ENCODE assay signal across 20 cellular contexts in genomic region chr3:95437409-95437808, GRCh38.
DNase-seq lines count a peak whose midpoint lies in the region; ATAC-seq, FAIRE-seq and TF ChIP-seq lines count a peak whose summit lies in the region.
"Had no signal": no experiment of that assay in that cellular context is flagged by ENCODE, and none has a peak within 500 bp of the region (broad histone marks: within the 10 kb centered on the region; RNA-seq: fewer than 3 reads in every experiment).

No MANE protein-coding gene starts in this region.

- H4K8ac ChIP-seq in IMR-90 (ENCODE audit: low read depth in 2 of 2, low read length in 2 of 2) = no peak overlapping the region

- H3K79me2 ChIP-seq in HepG2 (ENCODE audit: insufficient read depth, low read length) (no peaks in the 10 kb centered on the region), K562 (ENCODE audit: control insufficient read depth, insufficient read depth, low read length) (no peaks in the 10 kb centered on the region)

- CTCF ChIA-PET in HepG2 (lab: Yijun Ruan, JAX; ENCODE audit: low intra/inter-chr PET ratio, low total read pairs) (no interaction called here), IMR-90 (lab: Yijun Ruan, JAX) (interaction anchor here (0.6 kb wide), 2 partner anchors 15 to 76 kb away, joined by 3 read pairs; no protein-coding TSS in a partner anchor), K562 (lab: Yijun Ruan, JAX; ENCODE audit: low intra/inter-chr PET ratio) (no interaction called here)

- H2BK5ac ChIP-seq in IMR-90 (ENCODE audit: low read depth, low read length, poor library complexity, severe bottlenecking) = no peak overlapping the region

- H2BK20ac ChIP-seq in IMR-90 (ENCODE audit: low read depth, low read length) = no peak overlapping the region

- H3K18ac ChIP-seq in IMR-90 (ENCODE audit: low read depth, low read length) = no peak overlapping the region

- H3K9me1 ChIP-seq in IMR-90 (ENCODE audit: insufficient read depth, low read length) (no peaks in the 10 kb centered on the region), K562 (ENCODE audit: control insufficient read depth, insufficient read depth, low read length) (no peaks in the 10 kb centered on the region)

- intact Hi-C loops in HepG2 (cut with micrococcal nuclease; ENCODE audit: unreplicated experiment) = no loop called here
- intact Hi-C loops in right lobe of liver (cut with DNase I) = no loop called here
- intact Hi-C loops in IMR-90 (cut with micrococcal nuclease) = no loop called here
- intact Hi-C loops in K562 (cut with micrococcal nuclease) = no loop called here
- intact Hi-C loops in pancreas (cut with DNase I) = no loop called here

- TF ChIP-seq RAD21 in HepG2 (CRISPR knock-in tag; IDR thresholded peaks at IDR 0.05) (no peak), IMR-90 (IDR thresholded peaks at IDR 0.05; ENCODE audit: low read length) (no peak), K562 (CRISPR knock-in tag; conservative IDR thresholded peaks at IDR 0.05 in 1 of 2, IDR thresholded peaks at IDR 0.05 in 1 of 2) (no peak)

- H3K4me3 ChIP-seq in HepG2 (replicated peaks in 1 of 3; ENCODE audit: insufficient read depth in 1 of 3, low read depth in 2 of 3, low read length in 3 of 3) (no peak overlapping the region), right lobe of liver (no peak overlapping the region), IMR-90 (ENCODE audit: insufficient read depth, low read depth, low read length) (no peak overlapping the region), K562 (no peak overlapping the region), pancreas (no peak overlapping the region)
- H3K4me3 ChIP-seq: BLaER1 treated with 17β-estradiol and CSF1 and Interleukin-3, amounts not matched to agents 10 nM and 100 nM had no signal

- H3K4ac ChIP-seq in IMR-90 (ENCODE audit: low read depth, low read length) = no peak overlapping the region

- H3K79me1 ChIP-seq in IMR-90 (ENCODE audit: low read depth in 1 of 2, low read length in 2 of 2) = no peaks in the 10 kb centered on the region

- H2AFZ ChIP-seq in HepG2 (ENCODE audit: low read length) (no peak overlapping the region), IMR-90 (replicated peaks; ENCODE audit: low read length, poor library complexity) (no peak overlapping the region), K562 (ENCODE audit: low read depth, low read length) (no peak overlapping the region)

- POLR2A ChIA-PET in HepG2 (lab: Yijun Ruan, JAX) = no interaction called here
- POLR2A ChIA-PET in IMR-90 (lab: Charles Lee; ENCODE audit: unreplicated experiment) = no interaction called here
- POLR2A ChIA-PET in K562 (lab: Yijun Ruan, JAX) = no interaction called here

- H3K4me1 ChIP-seq in HepG2 (ENCODE audit: insufficient read depth, low read length) = no peaks in the 10 kb centered on the region
- H3K4me1 ChIP-seq in right lobe of liver = no peaks in the 10 kb centered on the region
- H3K4me1 ChIP-seq in IMR-90 (ENCODE audit: control insufficient read depth, insufficient read depth, low read length) = no peaks in the 10 kb centered on the region
- H3K4me1 ChIP-seq in K562 (replicated peaks in 1 of 2; ENCODE audit: control insufficient read depth in 2 of 2, insufficient read depth in 2 of 2, low read length in 2 of 2) = no peaks in the 10 kb centered on the region
- no peaks in the 10 kb centered on the region for H3K4me1 ChIP-seq in pancreas
- H3K4me1 ChIP-seq: BLaER1 treated with 17β-estradiol and CSF1 and Interleukin-3, amounts not matched to agents 10 nM and 100 nM; Caco-2 had no signal

- H3K4me2 ChIP-seq in HepG2 (ENCODE audit: low read depth, low read length) = no peak overlapping the region
- no peak overlapping the region for H3K4me2 ChIP-seq in IMR-90 (ENCODE audit: low read depth, low read length)
- H3K4me2 ChIP-seq in K562 (ENCODE audit: insufficient read depth, low read length) = no peak overlapping the region
- H3K4me2 ChIP-seq: BLaER1 treated with 17β-estradiol and CSF1 and Interleukin-3, amounts not matched to agents 10 nM and 100 nM had no signal

- no peak overlapping the region for H2BK120ac ChIP-seq in IMR-90 (ENCODE audit: low read depth, low read length)

- H3K9ac ChIP-seq in HepG2 (ENCODE audit: insufficient read depth, low read depth, low read length) (no peak overlapping the region), IMR-90 (ENCODE audit: low read depth, low read length) (no peak overlapping the region), K562 (ENCODE audit: insufficient read depth in 1 of 2, low read depth in 2 of 2, low read length in 2 of 2) (no peak overlapping the region)
- H3K9ac ChIP-seq: BLaER1 treated with 17β-estradiol and CSF1 and Interleukin-3, amounts not matched to agents 10 nM and 100 nM had no signal

- no peak for TF ChIP-seq EP300 in HepG2 (IDR thresholded peaks at IDR 0.05; ENCODE audit: low read depth in 2 of 2, low read length in 2 of 2)
- TF ChIP-seq EP300 in HepG2 (CRISPR knock-in tag; IDR thresholded peaks at IDR 0.05; ENCODE audit: borderline replicate concordance) = no peak
- no peak for TF ChIP-seq EP300 in K562 (IDR thresholded peaks at IDR 0.05; ENCODE audit: low read length)

- ATAC-seq in HepG2 (no peak), right lobe of liver (no peak), IMR-90 (ENCODE audit: low read depth) (no peak), K562 (no peak), pancreas (no peak), HG03439 (IDR thresholded peaks at IDR 0.05; ENCODE audit: unreplicated experiment) (no peak)
- ATAC-seq: CD8-positive, alpha-beta T cell had no signal

- no peaks in the 10 kb centered on the region for H3K27me3 ChIP-seq in HepG2 (ENCODE audit: control insufficient read depth in 1 of 2, insufficient read depth in 2 of 2, low read length in 2 of 2)
- H3K27me3 ChIP-seq in right lobe of liver = no peaks in the 10 kb centered on the region
- no peaks in the 10 kb centered on the region for H3K27me3 ChIP-seq in IMR-90 (ENCODE audit: control insufficient read depth, insufficient read depth, low read length)
- H3K27me3 ChIP-seq in K562 (ENCODE audit: control insufficient read depth in 2 of 2, insufficient read depth in 2 of 2, low read length in 2 of 2) = no peaks in the 10 kb centered on the region
- no peaks in the 10 kb centered on the region for H3K27me3 ChIP-seq in pancreas
- H3K27me3 ChIP-seq: BLaER1 treated with 17β-estradiol and CSF1 and Interleukin-3, amounts not matched to agents 10 nM and 100 nM had no signal

- H4K20me1 ChIP-seq in HepG2 (ENCODE audit: insufficient read depth, low read length) (no peaks in the 10 kb centered on the region), IMR-90 (ENCODE audit: insufficient read depth, low read length) (no peaks in the 10 kb centered on the region), K562 (replicated peaks; ENCODE audit: control insufficient read depth, insufficient read depth, low read length) (no peaks in the 10 kb centered on the region)
- H4K20me1 ChIP-seq: BLaER1 treated with 17β-estradiol and CSF1 and Interleukin-3, amounts not matched to agents 10 nM and 100 nM had no signal

- no peak overlapping the region for H4K5ac ChIP-seq in IMR-90 (ENCODE audit: low read depth, low read length)

- no peaks in the 10 kb centered on the region for H3K36me3 ChIP-seq in HepG2 (replicated peaks in 1 of 2; ENCODE audit: control insufficient read depth in 1 of 2, insufficient read depth in 2 of 2, low read length in 2 of 2)
- H3K36me3 ChIP-seq in right lobe of liver = no peaks in the 10 kb centered on the region
- no peaks in the 10 kb centered on the region for H3K36me3 ChIP-seq in IMR-90 (ENCODE audit: control insufficient read depth, insufficient read depth, low read length)
- H3K36me3 ChIP-seq in K562 (ENCODE audit: control insufficient read depth, insufficient read depth, low read length) = no peaks in the 10 kb centered on the region
- no peaks in the 10 kb centered on the region for H3K36me3 ChIP-seq in pancreas
- H3K36me3 ChIP-seq: BLaER1 treated with 17β-estradiol and CSF1 and Interleukin-3, amounts not matched to agents 10 nM and 100 nM had no signal

- BruUV-seq in HepG2 (replicated peaks; lab: Mats Ljungman, UMichigan) = no TSS peak
- no TSS peak for BruUV-seq in IMR-90 (replicated peaks; lab: Mats Ljungman, UMichigan)
- no TSS peak for BruUV-seq in K562 (replicated peaks; lab: Mats Ljungman, UMichigan)

- DNase-seq in HepG2 (ENCODE audit: low spot score) (no peak), right lobe of liver (no peak), IMR-90 (no peak), K562 (ENCODE audit: extremely low read depth in 1 of 4, low spot score in 3 of 4) (no peak), pancreas (no peak), NCI-H187 (lab: John Stamatoyannopoulos, UW) (no peak), GM19239 (ENCODE audit: insufficient read length, low spot score) (no peak)
- DNase-seq: AML-193; Caco-2; Calu3; CD4-positive, alpha-beta T cell; CD8-positive, alpha-beta T cell; DMS79 treated with DMSO at 0.1 percent for 48 hours; GF-D8 had no signal

- H2BK15ac ChIP-seq in IMR-90 (ENCODE audit: low read depth, low read length) = no peak overlapping the region

- H2AK5ac ChIP-seq in IMR-90 (ENCODE audit: low read depth, low read length) = no peak overlapping the region

- no peak overlapping the region for H4K91ac ChIP-seq in IMR-90 (ENCODE audit: insufficient read depth, low read depth, low read length)

- dilution Hi-C loops in IMR-90 (cut with HindIII; ENCODE audit: low sequenced_read_pairs, unreplicated experiment) = no loop called here

- no peak overlapping the region for H3K56ac ChIP-seq in IMR-90 (ENCODE audit: extremely low read depth, insufficient read depth, low read length)

- no peak for FAIRE-seq in HepG2 (lab: Jason Lieb, UNC)
- no peak for FAIRE-seq in K562 (lab: Jason Lieb, UNC)
- peak; percentile 47 for FAIRE-seq in pancreas (lab: Jason Lieb, UNC)
- no peak for FAIRE-seq in GM19239 (lab: Jason Lieb, UNC)
- FAIRE-seq: D721Med, GM12891 had no signal

- no peak overlapping the region for H2AK9ac ChIP-seq in IMR-90 (replicated peaks; ENCODE audit: low read depth, low read length, poor library complexity)

- no peak overlapping the region for H3K14ac ChIP-seq in IMR-90 (replicated peaks; ENCODE audit: low read depth, low read length)

- no peak for TF ChIP-seq CTCF in HepG2 (CRISPR knock-in tag; IDR thresholded peaks at IDR 0.05)
- TF ChIP-seq CTCF in right lobe of liver (IDR thresholded peaks at IDR 0.05) = no peak
- TF ChIP-seq CTCF in IMR-90 (conservative IDR thresholded peaks at IDR 0.05; ENCODE audit: low read depth, low read length) = no peak
- no peak for TF ChIP-seq CTCF in K562 (IDR thresholded peaks at IDR 0.05 in 2 of 3, conservative IDR thresholded peaks at IDR 0.05 in 1 of 3; ENCODE audit: insufficient read depth in 2 of 3, low read depth in 1 of 3, low read length in 3 of 3)
- no peak for TF ChIP-seq CTCF in pancreas (IDR thresholded peaks at IDR 0.05)

- TF ChIP-seq POLR2A in HepG2 (IDR thresholded peaks at IDR 0.05; ENCODE audit: insufficient read depth in 1 of 2, low read depth in 2 of 2, low read length in 2 of 2) (no peak), right lobe of liver (IDR thresholded peaks at IDR 0.05) (no peak), IMR-90 (IDR thresholded peaks at IDR 0.05; ENCODE audit: low read depth, low read length) (no peak), K562 (conservative IDR thresholded peaks at IDR 0.05) (no peak)

- H3K23ac ChIP-seq in IMR-90 (ENCODE audit: low read depth, low read length) = no peak overlapping the region

- no peaks in the 10 kb centered on the region for H3K9me3 ChIP-seq in HepG2 (ENCODE audit: low read length)
- H3K9me3 ChIP-seq in right lobe of liver = no peaks in the 10 kb centered on the region
- no peaks in the 10 kb centered on the region for H3K9me3 ChIP-seq in IMR-90 (ENCODE audit: control insufficient read depth, insufficient read depth, low read length)
- H3K9me3 ChIP-seq in K562 (replicated peaks; ENCODE audit: control insufficient read depth, insufficient read depth, low read depth, low read length) = no peaks in the 10 kb centered on the region
- no peaks in the 10 kb centered on the region for H3K9me3 ChIP-seq in pancreas
- H3K9me3 ChIP-seq: BLaER1 treated with 17β-estradiol and CSF1 and Interleukin-3, amounts not matched to agents 10 nM and 100 nM; Caco-2 had no signal

- in situ Hi-C loops in HepG2 (cut with HindIII; ENCODE audit: extremely low pct_ligation_motif_present, low pct_unique_long_range_greater_than_20kb) = no loop called here
- in situ Hi-C loops in IMR-90 (cut with MboI; ENCODE audit: low sequenced_read_pairs) = no loop called here
- in situ Hi-C loops in K562 (cut with MboI) = no loop called here

- H3K27ac ChIP-seq in HepG2 (ENCODE audit: extremely low read length, insufficient read depth, low read length) (no peak overlapping the region), right lobe of liver (no peak overlapping the region), IMR-90 (ENCODE audit: insufficient read depth, low read length) (no peak overlapping the region), K562 (ENCODE audit: extremely low read depth, low read depth, low read length) (no peak overlapping the region), pancreas (no peak overlapping the region)
- H3K27ac ChIP-seq: 22Rv1; BLaER1 treated with 17β-estradiol and CSF1 and Interleukin-3, amounts not matched to agents 10 nM and 100 nM; C4-2B had no signal

Comparison
In these comparisons a context has a peak if more than half of its experiments do, and no peak if none do; other contexts are left out.
1. Of the 241 proteins assayed by ChIP-seq in both HepG2 and K562: peak only in HepG2: MAFF and MAFK; only in K562: none; in both: none; in neither: 239.